29 cellular contexts compared by ENCODE assay signal in the genomic region with DNA sequence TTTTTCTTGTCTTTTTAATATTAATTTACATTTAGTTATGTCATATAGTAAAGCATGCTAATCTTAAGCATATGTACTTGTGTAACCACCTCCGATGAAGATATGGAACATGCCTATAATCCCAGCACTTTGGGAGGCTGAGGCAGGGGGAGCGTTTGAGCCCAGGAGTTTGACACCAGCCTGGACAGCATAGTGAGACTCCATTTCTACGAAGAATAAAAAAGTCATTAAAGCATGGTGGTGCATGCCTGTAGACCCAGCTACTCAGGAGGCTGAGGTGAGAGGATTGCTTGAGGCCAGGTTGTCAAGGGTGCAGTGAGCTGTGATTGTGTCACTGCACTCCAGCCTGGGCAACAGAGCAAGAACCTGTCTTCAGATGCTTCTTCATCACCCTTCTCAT.
"Had no signal": no experiment of that assay in that cellular context is flagged by ENCODE, and none has a peak within 500 bp of the region (broad histone marks: within the 10 kb centered on the region; RNA-seq: fewer than 3 reads in every experiment).

No MANE protein-coding gene starts in this region.

- H3K4me1 ChIP-seq: colonic mucosa, esophagus muscularis mucosa, gastrocnemius medialis, gastroesophageal sphincter, heart left ventricle, heart right ventricle had no signal

- H3K27me3 Mint-ChIP-seq: dendritic cell treated with granulocyte-macrophage colony-stimulating factor and Interleukin-4, amounts not matched to agents 40 ng/mL and 50 ng/mL, for 4 days; effector memory CD8-positive, alpha-beta T cell had no signal

- H3K27ac ChIP-seq: colonic mucosa, coronary artery, dorsolateral prefrontal cortex, epithelial cell of prostate, esophagus muscularis mucosa, esophagus squamous epithelium, foreskin keratinocyte, gastrocnemius medialis, gastroesophageal sphincter, heart left ventricle, heart right ventricle had no signal

- H3K36me3 ChIP-seq: colonic mucosa, esophagus muscularis mucosa, esophagus squamous epithelium, gastrocnemius medialis, gastroesophageal sphincter, heart left ventricle, heart right ventricle had no signal

- ATAC-seq: effector memory CD8-positive, alpha-beta T cell; esophagus mucosa; foreskin keratinocyte; gastrocnemius medialis; gastroesophageal sphincter; heart left ventricle; heart right ventricle had no signal

- FAIRE-seq: colon, endometrium, endothelial cell of umbilical vein, frontal cortex had no signal

- H3K9me3 ChIP-seq: colonic mucosa, esophagus muscularis mucosa, esophagus squamous epithelium, gastrocnemius medialis, gastroesophageal sphincter, heart left ventricle, heart right ventricle had no signal

- H3K4me3 ChIP-seq: colonic mucosa, coronary artery, dorsolateral prefrontal cortex, esophagus muscularis mucosa, esophagus squamous epithelium, gastrocnemius medialis, gastroesophageal sphincter, heart left ventricle, heart right ventricle had no signal

- H3K4me3 Mint-ChIP-seq: dendritic cell treated with granulocyte-macrophage colony-stimulating factor and Interleukin-4, amounts not matched to agents 40 ng/mL and 50 ng/mL, for 4 days; effector memory CD8-positive, alpha-beta T cell; endodermal cell had no signal

- H3K9me3 Mint-ChIP-seq: endodermal cell had no signal

- H3K27ac Mint-ChIP-seq: dendritic cell treated with granulocyte-macrophage colony-stimulating factor and Interleukin-4, amounts not matched to agents 40 ng/mL and 50 ng/mL, for 4 days; effector memory CD8-positive, alpha-beta T cell; endodermal cell had no signal

- H3K27me3 ChIP-seq: colonic mucosa, dorsolateral prefrontal cortex, esophagus muscularis mucosa, esophagus squamous epithelium, foreskin keratinocyte, gastrocnemius medialis, gastroesophageal sphincter, heart left ventricle, heart right ventricle had no signal

- DNase-seq: colonic mucosa; cortex of kidney; dermis blood vessel endothelial cell; dorsolateral prefrontal cortex; effector CD4-positive, alpha-beta T cell; effector CD8-positive, alpha-beta T cell; effector memory CD4-positive, alpha-beta T cell; effector memory CD8-positive, alpha-beta T cell; endodermal cell; erythroblast; esophagus squamous epithelium; foreskin fibroblast; foreskin keratinocyte; foreskin melanocyte; gastrocnemius medialis; glutamatergic neuron; head of caudate nucleus; heart left ventricle; heart right ventricle had no signal
